10 cellular contexts compared by ENCODE assay signal in genomic region chrX:41293269-41293668, GRCh38. TPM values are rescaled to one million over a fixed set of nuclear protein-coding genes. Genes with fewer than 3 reads are reported as not detected.
A peak's percentile ranks its signal among the peaks of the same experiment; 100 is the strongest.
DNase-seq lines count a peak whose midpoint lies in the region; ATAC-seq and TF ChIP-seq lines count a peak whose summit lies in the region.
"Had no signal": no experiment of that assay in that cellular context is flagged by ENCODE, and none has a peak within 500 bp of the region (broad histone marks: within the 10 kb centered on the region; RNA-seq: fewer than 3 reads in every experiment).

No MANE protein-coding gene starts in this region.

- no TSS peak for BruUV-seq in IMR-90 (replicated peaks; lab: Mats Ljungman, UMichigan)

- no peaks in the 10 kb centered on the region for H4K20me1 ChIP-seq in IMR-90 (ENCODE audit: insufficient read depth, low read length)

- dilution Hi-C loops in IMR-90 (cut with HindIII; ENCODE audit: low sequenced_read_pairs, unreplicated experiment) = no loop called here

- no peak overlapping the region for H3K18ac ChIP-seq in IMR-90 (ENCODE audit: low read depth, low read length)

- H2BK5ac ChIP-seq in IMR-90 (ENCODE audit: low read depth, low read length, poor library complexity, severe bottlenecking) = no peak overlapping the region

- H3K9me3 ChIP-seq in IMR-90 (ENCODE audit: control insufficient read depth, insufficient read depth, low read length) (peaks cover 3% of the 10 kb centered on the region), WERI-Rb-1 (ENCODE audit: severe bottlenecking) (peaks cover 3% of the 10 kb centered on the region)
- H3K9me3 ChIP-seq: thoracic aorta had no signal

- no peak overlapping the region for H3K56ac ChIP-seq in IMR-90 (ENCODE audit: extremely low read depth, insufficient read depth, low read length)

- H3K4me2 ChIP-seq in IMR-90 (ENCODE audit: low read depth, low read length) = no peak overlapping the region

- no peak overlapping the region for H2BK20ac ChIP-seq in IMR-90 (ENCODE audit: low read depth, low read length)

- H3K9ac ChIP-seq in IMR-90 (ENCODE audit: low read depth, low read length) = no peak overlapping the region

- in situ Hi-C loops in IMR-90 (cut with MboI; ENCODE audit: low sequenced_read_pairs) = loop anchor here (25.0 kb wide), 1 partner anchor 469 kb away; no protein-coding TSS in a partner anchor

- H3K4me3 ChIP-seq in IMR-90 (ENCODE audit: insufficient read depth, low read depth, low read length) (no peak overlapping the region), WERI-Rb-1 (ENCODE audit: low read depth, low read length) (no peak overlapping the region)
- H3K4me3 ChIP-seq: thoracic aorta had no signal

- 0 out of 2 replicates have a peak, but pooled peaks have one; percentile 13 for TF ChIP-seq CTCF in IMR-90 (conservative IDR thresholded peaks at IDR 0.05; ENCODE audit: low read depth, low read length)
- peak; percentile 55 for TF ChIP-seq CTCF in WERI-Rb-1 (IDR thresholded peaks at IDR 0.05; ENCODE audit: low read depth, low read length)

- H3K4me1 ChIP-seq in IMR-90 (ENCODE audit: control insufficient read depth, insufficient read depth, low read length) = no peaks in the 10 kb centered on the region

- peak; percentile 62 for ATAC-seq in IMR-90 (ENCODE audit: low read depth)
- no peak for ATAC-seq in GM21576 (IDR thresholded peaks at IDR 0.05; ENCODE audit: unreplicated experiment)
- ATAC-seq in HG03025 (IDR thresholded peaks at IDR 0.05; ENCODE audit: low FRiP score, unreplicated experiment) = no peak
- no peak for ATAC-seq in HG03571 (IDR thresholded peaks at IDR 0.05; ENCODE audit: unreplicated experiment)

- no peaks in the 10 kb centered on the region for H3K9me1 ChIP-seq in IMR-90 (ENCODE audit: insufficient read depth, low read length)

- no peak overlapping the region for H3K14ac ChIP-seq in IMR-90 (replicated peaks; ENCODE audit: low read depth, low read length)

- H4K91ac ChIP-seq in IMR-90 (ENCODE audit: insufficient read depth, low read depth, low read length) = no peak overlapping the region

- intact Hi-C loops in IMR-90 (cut with micrococcal nuclease) = no loop called here

- H3K27me3 ChIP-seq in IMR-90 (ENCODE audit: control insufficient read depth, insufficient read depth, low read length) = peaks cover 8% of the 10 kb centered on the region; the same call in 1 of the 2 replicates
- peaks cover 10% of the 10 kb centered on the region for H3K27me3 ChIP-seq in WERI-Rb-1 (ENCODE audit: insufficient read depth, low read depth, severe bottlenecking)

- no peak overlapping the region for H3K27ac ChIP-seq in IMR-90 (ENCODE audit: insufficient read depth, low read length)
- no peak overlapping the region for H3K27ac ChIP-seq in WERI-Rb-1
- H3K27ac ChIP-seq: thoracic aorta had no signal

- H4K8ac ChIP-seq in IMR-90 (ENCODE audit: low read depth in 2 of 2, low read length in 2 of 2) = no peak overlapping the region

- H4K5ac ChIP-seq in IMR-90 (ENCODE audit: low read depth, low read length) = no peak overlapping the region

- WGBS in IMR-90 (ENCODE audit: extremely low coverage in 2 of 2, insufficient read length in 1 of 2), 2 experiments = no CpG with 5 or more reads among the region's 6 CpGs

- POLR2A ChIA-PET in IMR-90 (lab: Charles Lee; ENCODE audit: unreplicated experiment) = no interaction called here

- H2AK9ac ChIP-seq in IMR-90 (replicated peaks; ENCODE audit: low read depth, low read length, poor library complexity) = no peak overlapping the region

- no peak overlapping the region for H3K23ac ChIP-seq in IMR-90 (ENCODE audit: low read depth, low read length)

- H3K4ac ChIP-seq in IMR-90 (ENCODE audit: low read depth, low read length) = no peak overlapping the region

- CTCF ChIA-PET in IMR-90 (lab: Yijun Ruan, JAX) = no interaction called here

- TF ChIP-seq POLR2A in IMR-90 (IDR thresholded peaks at IDR 0.05; ENCODE audit: low read depth, low read length) = no peak

- H2BK120ac ChIP-seq in IMR-90 (ENCODE audit: low read depth, low read length) = no peak overlapping the region

- H3K79me1 ChIP-seq in IMR-90 (ENCODE audit: low read depth in 1 of 2, low read length in 2 of 2) = no peaks in the 10 kb centered on the region

- H3K36me3 ChIP-seq in IMR-90 (ENCODE audit: control insufficient read depth, insufficient read depth, low read length) (no peaks in the 10 kb centered on the region), WERI-Rb-1 (no peaks in the 10 kb centered on the region)
- H3K36me3 ChIP-seq: thoracic aorta had no signal

- H2BK15ac ChIP-seq in IMR-90 (ENCODE audit: low read depth, low read length) = no peak overlapping the region

- peak; percentile 13; the same call in 1 of the 2 replicates for TF ChIP-seq RAD21 in IMR-90 (IDR thresholded peaks at IDR 0.05; ENCODE audit: low read length)

- peak; percentile 1 for DNase-seq in SKM-1 treated with dmso at 0.1 percent for 144 hours (lab: John Stamatoyannopoulos, UW; ENCODE audit: unreplicated experiment)
- DNase-seq in SKM-1 (lab: John Stamatoyannopoulos, UW; ENCODE audit: unreplicated experiment) = no peak
- no peak for DNase-seq in IMR-90
- DNase-seq in WERI-Rb-1 = peak; percentile 37
- peak; percentile 16 to 33 for DNase-seq in lung microvascular endothelial cell (ENCODE audit: low read depth in 2 of 2)
- DNase-seq: NCI-H510A treated with DMSO at 0.1 percent for 48 hours had no signal

- no peak overlapping the region for H2AK5ac ChIP-seq in IMR-90 (ENCODE audit: low read depth, low read length)

- no peak overlapping the region for H2AFZ ChIP-seq in IMR-90 (replicated peaks; ENCODE audit: low read length, poor library complexity)

TF ChIP-seq in IMR-90, 13 proteins besides CTCF, POLR2A, EP300 and RAD21:
- TF ChIP-seq USF2 (IDR thresholded peaks at IDR 0.05; ENCODE audit: low read depth, low read length) (no peak), CHD1 (IDR thresholded peaks at IDR 0.05; ENCODE audit: low read depth, low read length) (no peak), MAZ (IDR thresholded peaks at IDR 0.05; ENCODE audit: borderline replicate concordance, low read depth, low read length) (no peak), MXI1 (IDR thresholded peaks at IDR 0.05; ENCODE audit: borderline replicate concordance, low read depth, low read length) (no peak)
TF ChIP-seq in IMR-90: peak in this region for 0.

RNA-seq across cellular contexts. Expression of gene DDX3X, which starts 40.7 kb away (rescaled TPM):
- total RNA-seq in IMR-90 (2012; rRNA removed) (229 and 448 TPM in 2 replicates), lung microvascular endothelial cell (233 and 239 TPM in 2 replicates)
- polyA plus RNA-seq in IMR-90 (2012; rRNA removed) = 53.2 and 64.8 TPM in 2 replicates
- polyA plus RNA-seq in IMR-90 (2012; cell fraction: cytosol; rRNA removed) = 12.7 and 13.6 TPM in 2 replicates
- polyA plus RNA-seq in IMR-90 (2012; cell fraction: nucleus; rRNA removed; ENCODE audit: low replicate concordance) = 16.8 and 91.2 TPM in 2 replicates

Comparison
In these comparisons a context has a peak if more than half of its experiments do, and no peak if none do; other contexts are left out.
1. DNase-seq: peak in SKM-1 treated with dmso at 0.1 percent for 144 hours (single experiment), WERI-Rb-1 (single experiment) and lung microvascular endothelial cell (2 of 2); none in SKM-1 (single experiment) and IMR-90 (single experiment).